Comparison of ENCODE assay signal across 21 cellular contexts in genomic region chr1:76640092-76640491, GRCh38.
DNase-seq lines count a peak whose midpoint lies in the region.
"Had no signal": no experiment of that assay in that cellular context is flagged by ENCODE, and none has a peak within 500 bp of the region (broad histone marks: within the 10 kb centered on the region; RNA-seq: fewer than 3 reads in every experiment).

No MANE protein-coding gene starts in this region.

- H3K27me3 Mint-ChIP-seq in activated T-helper 1 cell treated with anti-CD3 and anti-CD28 coated beads, Interleukin-12 subunit alpha, Interleukin-12 subunit beta, Interleukin-2, Interleukin-4 antibody, amounts not matched to agents 30 ng/mL and 10 ng/mL and 1 ng/mL, durations not matched to agents 14 hours and 24 hours and 36 hours (ENCODE audit: insufficient read depth) = no peaks in the 10 kb centered on the region
- no peaks in the 10 kb centered on the region for H3K27me3 Mint-ChIP-seq in activated CD4-positive, alpha-beta memory T cell treated with anti-CD3 and anti-CD28 coated beads for 36 hours

- H3K36me3 Mint-ChIP-seq in activated T-helper 1 cell treated with anti-CD3 and anti-CD28 coated beads, Interleukin-12 subunit alpha, Interleukin-12 subunit beta, Interleukin-2, Interleukin-4 antibody, amounts not matched to agents 30 ng/mL and 10 ng/mL and 1 ng/mL, durations not matched to agents 14 hours and 24 hours and 36 hours (ENCODE audit: low read depth) = no peaks in the 10 kb centered on the region
- no peaks in the 10 kb centered on the region for H3K36me3 Mint-ChIP-seq in activated CD4-positive, alpha-beta memory T cell treated with anti-CD3 and anti-CD28 coated beads for 36 hours
- H3K36me3 Mint-ChIP-seq: IgD-negative memory B cell had no signal

- CTCF ChIA-PET in activated CD4-positive, alpha-beta memory T cell treated with anti-CD3 and anti-CD28 coated beads for 36 hours (lab: Charles Lee) = no interaction called here

- H3K4me1 Mint-ChIP-seq in activated T-helper 1 cell treated with anti-CD3 and anti-CD28 coated beads, Interleukin-12 subunit alpha, Interleukin-12 subunit beta, Interleukin-2, Interleukin-4 antibody, amounts not matched to agents 30 ng/mL and 10 ng/mL and 1 ng/mL, durations not matched to agents 14 hours and 24 hours and 36 hours (ENCODE audit: low read depth) = no peaks in the 10 kb centered on the region
- H3K4me1 Mint-ChIP-seq in activated CD4-positive, alpha-beta memory T cell treated with anti-CD3 and anti-CD28 coated beads for 36 hours (ENCODE audit: low read depth) = no peaks in the 10 kb centered on the region
- H3K4me1 Mint-ChIP-seq: activated T-helper 17 cell treated with anti-CD3 and anti-CD28 coated beads, Interleukin-2, amount 50 U/mL, for 72 hours; neural progenitor cell had no signal

- POLR2A ChIA-PET in activated CD4-positive, alpha-beta memory T cell treated with anti-CD3 and anti-CD28 coated beads for 36 hours (lab: Charles Lee) = no interaction called here

- intact Hi-C loops in activated T-helper 1 cell treated with anti-CD3 and anti-CD28 coated beads, Interleukin-12 subunit alpha, Interleukin-12 subunit beta, Interleukin-2, Interleukin-4 antibody, amounts not matched to agents 30 ng/mL and 10 ng/mL and 1 ng/mL, durations not matched to agents 14 hours and 24 hours and 36 hours (cut with micrococcal nuclease) = no loop called here
- intact Hi-C loops in activated CD4-positive, alpha-beta memory T cell treated with anti-CD3 and anti-CD28 coated beads for 36 hours (cut with micrococcal nuclease) = loop anchor here (1.0 kb wide), 1 partner anchor 40 kb away; no protein-coding TSS in a partner anchor

- DNase-seq in GM03348 (ENCODE audit: low spot score) (peak; percentile 2), M059J (ENCODE audit: low read depth) (peak; percentile 11), astrocyte of the hippocampus (ENCODE audit: low read depth, low spot score) (peak; percentile 32), iris pigment epithelial cell (ENCODE audit: low read depth) (peak; percentile 27), T-helper 2 cell (no peak), Ammon's horn (ENCODE audit: low spot score) (no peak)
- DNase-seq in activated T-helper 1 cell treated with anti-CD3 and anti-CD28 coated beads, Interleukin-12 subunit alpha, Interleukin-12 subunit beta, Interleukin-2, Interleukin-4 antibody, amounts not matched to agents 30 ng/mL and 10 ng/mL and 1 ng/mL, durations not matched to agents 14 hours and 24 hours and 36 hours (ENCODE audit: low spot score) = no peak
- no peak for DNase-seq in activated CD4-positive, alpha-beta memory T cell treated with anti-CD3 and anti-CD28 coated beads for 36 hours
- DNase-seq: activated CD4-positive, CD25-positive, alpha-beta regulatory T cell; C1 segment of cervical spinal cord; central memory CD4-positive, alpha-beta T cell; effector CD8-positive, alpha-beta T cell; GOT3; NCI-H2029; NCI-H446 treated with DMSO at 0.1 percent for 48 hours; SHP77 treated with DMSO at 0.1 percent for 48 hours; stimulated activated CD4-positive, alpha-beta T cell treated with anti-CD3 and anti-CD28 coated beads, Interleukin-12 subunit alpha, Interleukin-12 subunit beta, amount 100 ng/mL, for 4 hours had no signal

- no peaks in the 10 kb centered on the region for H3K9me3 Mint-ChIP-seq in activated T-helper 1 cell treated with anti-CD3 and anti-CD28 coated beads, Interleukin-12 subunit alpha, Interleukin-12 subunit beta, Interleukin-2, Interleukin-4 antibody, amounts not matched to agents 30 ng/mL and 10 ng/mL and 1 ng/mL, durations not matched to agents 14 hours and 24 hours and 36 hours
- H3K9me3 Mint-ChIP-seq in activated CD4-positive, alpha-beta memory T cell treated with anti-CD3 and anti-CD28 coated beads for 36 hours = no peaks in the 10 kb centered on the region
- H3K9me3 Mint-ChIP-seq: activated T-helper 17 cell treated with anti-CD3 and anti-CD28 coated beads, Interleukin-2, amount 50 U/mL, for 72 hours; neural progenitor cell; T-helper 1 cell treated with Interleukin-12 subunit alpha and Interleukin-12 subunit beta and Interleukin-4 antibody, amounts not matched to agents 30 μg/mL and 1 μg/mL, for 36 hours had no signal

- H3K27ac Mint-ChIP-seq in activated T-helper 1 cell treated with anti-CD3 and anti-CD28 coated beads, Interleukin-12 subunit alpha, Interleukin-12 subunit beta, Interleukin-2, Interleukin-4 antibody, amounts not matched to agents 30 ng/mL and 10 ng/mL and 1 ng/mL, durations not matched to agents 14 hours and 24 hours and 36 hours = no peak overlapping the region
- no peak overlapping the region for H3K27ac Mint-ChIP-seq in activated CD4-positive, alpha-beta memory T cell treated with anti-CD3 and anti-CD28 coated beads for 36 hours
- H3K27ac Mint-ChIP-seq: activated T-helper 17 cell treated with anti-CD3 and anti-CD28 coated beads, Interleukin-2, amount 50 U/mL, for 72 hours; IgD-negative memory B cell; neural progenitor cell; T-helper 1 cell treated with Interleukin-12 subunit alpha and Interleukin-12 subunit beta and Interleukin-4 antibody, amounts not matched to agents 30 μg/mL and 1 μg/mL, for 36 hours had no signal

- H3K4me3 Mint-ChIP-seq in activated T-helper 1 cell treated with anti-CD3 and anti-CD28 coated beads, Interleukin-12 subunit alpha, Interleukin-12 subunit beta, Interleukin-2, Interleukin-4 antibody, amounts not matched to agents 30 ng/mL and 10 ng/mL and 1 ng/mL, durations not matched to agents 14 hours and 24 hours and 36 hours = no peak overlapping the region
- no peak overlapping the region for H3K4me3 Mint-ChIP-seq in activated CD4-positive, alpha-beta memory T cell treated with anti-CD3 and anti-CD28 coated beads for 36 hours
- H3K4me3 Mint-ChIP-seq: activated T-helper 17 cell treated with anti-CD3 and anti-CD28 coated beads, Interleukin-2, amount 50 U/mL, for 72 hours; IgD-negative memory B cell; neural progenitor cell; T-helper 1 cell treated with Interleukin-12 subunit alpha and Interleukin-12 subunit beta and Interleukin-4 antibody, amounts not matched to agents 30 μg/mL and 1 μg/mL, for 36 hours had no signal

Comparison
In these comparisons a context has a peak if more than half of its experiments do, and no peak if none do; other contexts are left out.
1. DNase-seq: peak in GM03348 (single experiment), M059J (single experiment), astrocyte of the hippocampus (single experiment) and iris pigment epithelial cell (single experiment); none in T-helper 2 cell (0 of 5), Ammon's horn (single experiment), activated T-helper 1 cell treated with anti-CD3 and anti-CD28 coated beads, Interleukin-12 subunit alpha, Interleukin-12 subunit beta, Interleukin-2, Interleukin-4 antibody, amounts not matched to agents 30 ng/mL and 10 ng/mL and 1 ng/mL, durations not matched to agents 14 hours and 24 hours and 36 hours (single experiment) and activated CD4-positive, alpha-beta memory T cell treated with anti-CD3 and anti-CD28 coated beads for 36 hours (single experiment).